In genomic region chr1:201498621-201499020, GRCh38 we compare ENCODE assay signal across 18 cellular contexts. TPM values are rescaled to one million over a fixed set of nuclear protein-coding genes. Genes with fewer than 3 reads are reported as not detected.
DNase-seq lines count a peak whose midpoint lies in the region; ATAC-seq and TF ChIP-seq lines count a peak whose summit lies in the region.
"Had no signal": no experiment of that assay in that cellular context is flagged by ENCODE, and none has a peak within 500 bp of the region (broad histone marks: within the 10 kb centered on the region; RNA-seq: fewer than 3 reads in every experiment).

No MANE protein-coding gene starts in this region.

- H3K27ac Mint-ChIP-seq in CD14-positive monocyte, result no peak overlapping the region
- H3K27ac Mint-ChIP-seq: stimulated activated naive CD8-positive, alpha-beta T cell treated with anti-CD3 and anti-CD28 coated beads, Interleukin-15, Interleukin-2, amounts not matched to agents 100 ng/mL and 50 ng/mL, for 24 hours had no signal

- H3K4me3 Mint-ChIP-seq in CD14-positive monocyte, result no peak overlapping the region
- H3K4me3 Mint-ChIP-seq: stimulated activated naive CD8-positive, alpha-beta T cell treated with anti-CD3 and anti-CD28 coated beads, Interleukin-15, Interleukin-2, amounts not matched to agents 100 ng/mL and 50 ng/mL, for 24 hours had no signal

- no peak overlapping the region for H3K4me3 ChIP-seq in choroid plexus epithelial cell (ENCODE audit: low read depth, low read length)
- H3K4me3 ChIP-seq in muscle layer of duodenum (ENCODE audit: low read depth in 1 of 2, low read length in 2 of 2), result peak overlapping the region; percentile 20 to 22
- H3K4me3 ChIP-seq in thoracic aorta, result no peak overlapping the region
- H3K4me3 ChIP-seq: BLaER1 treated with 17β-estradiol and CSF1 and Interleukin-3, amounts not matched to agents 10 nM and 100 nM; mucosa of descending colon; SJCRH30 had no signal

- CTCF ChIA-PET in RWPE1 (lab: Yijun Ruan, JAX), result interaction anchor here (0.5 to 22.3 kb wide), 6 partner anchors 9 to 242 kb away, joined by 3 to 464 read pairs (median 4); partner anchors contain the start of gene CSRP1

- intact Hi-C loops in CD14-positive monocyte (cut with micrococcal nuclease), result loop anchor here in 1 of 2 donors (10.0 kb wide), 1 partner anchor 64 kb away; no protein-coding TSS in a partner anchor

- no peaks in the 10 kb centered on the region for H3K9me3 ChIP-seq in muscle layer of duodenum (ENCODE audit: control insufficient read depth in 1 of 2, low read length in 2 of 2)
- H3K9me3 ChIP-seq in thoracic aorta, result no peaks in the 10 kb centered on the region
- H3K9me3 ChIP-seq: mucosa of descending colon, SJCRH30 had no signal

- TF ChIP-seq CTCF in RWPE1 (conservative IDR thresholded peaks at IDR 0.05; ENCODE audit: low read depth) (no peak), choroid plexus epithelial cell (conservative IDR thresholded peaks at IDR 0.05; ENCODE audit: low read depth, low read length) (peak; percentile 31), thoracic aorta (IDR thresholded peaks at IDR 0.05) (no peak), CD14-positive monocyte (IDR thresholded peaks at IDR 0.05) (no peak)

- no peak for ATAC-seq in thoracic aorta (ENCODE audit: insufficient number of reproducible peaks, low FRiP score, low read depth)
- ATAC-seq: mucosa of descending colon had no signal

- H3K36me3 ChIP-seq in muscle layer of duodenum (ENCODE audit: control insufficient read depth in 1 of 2, insufficient read depth in 2 of 2, low read length in 2 of 2) (peaks cover 28 to 29% of the 10 kb centered on the region in 2 donors), thoracic aorta (peaks cover 25% of the 10 kb centered on the region)

- DNase-seq in RWPE1 (ENCODE audit: low spot score) (no peak), choroid plexus epithelial cell (ENCODE audit: low read depth) (no peak), thoracic aorta (ENCODE audit: low spot score) (no peak), NCI-H526 treated with DMSO at 0.1 percent for 48 hours (lab: John Stamatoyannopoulos, UW) (no peak), NCI-H510A treated with DMSO at 0.1 percent for 48 hours (lab: John Stamatoyannopoulos, UW) (no peak), CD14-positive monocyte (ENCODE audit: low spot score) (no peak), SHP77 treated with DMSO at 0.1 percent for 48 hours (lab: John Stamatoyannopoulos, UW) (no peak)
- DNase-seq: activated CD4-positive, CD25-positive, alpha-beta regulatory T cell treated with anti-CD3 and anti-CD28 coated beads, Interleukin-2, amount 50 U/mL, for 72 hours; activated effector memory CD4-positive, alpha-beta T cell treated with anti-CD3 and anti-CD28 coated beads, Interleukin-2, amount 50 U/mL, for 16 hours; HCEC 1CT; MM.1S; mucosa of descending colon; NCI-H187 treated with DMSO at 0.1 percent for 48 hours; NCI-H446; SJCRH30 had no signal

- peaks cover 22% of the 10 kb centered on the region for H3K4me1 Mint-ChIP-seq in CD14-positive monocyte

- H3K9me3 Mint-ChIP-seq in CD14-positive monocyte, result peaks cover 0 to 6% (median 0%) of the 10 kb centered on the region in 7 donors
- H3K9me3 Mint-ChIP-seq: stimulated activated naive CD8-positive, alpha-beta T cell treated with anti-CD3 and anti-CD28 coated beads, Interleukin-15, Interleukin-2, amounts not matched to agents 100 ng/mL and 50 ng/mL, for 24 hours had no signal

- peaks cover 49 to 73% of the 10 kb centered on the region in 2 donors for H3K36me3 Mint-ChIP-seq in CD14-positive monocyte

- H3K27ac ChIP-seq in RWPE1 (peak overlapping the region; percentile 88), muscle layer of duodenum (ENCODE audit: low read length) (peak overlapping the region; percentile 79), thoracic aorta (peak overlapping the region; percentile 94 to 96)
- H3K27ac ChIP-seq: BLaER1 treated with 17β-estradiol and CSF1 and Interleukin-3, amounts not matched to agents 10 nM and 100 nM; SJCRH30 had no signal

- POLR2A ChIA-PET in RWPE1 (lab: Yijun Ruan, JAX; ENCODE audit: low non-redundant PET), result interaction anchor here (0.5 kb wide), 1 partner anchor 153 kb away, joined by 3 read pairs; no protein-coding TSS in a partner anchor

- H3K27me3 ChIP-seq in muscle layer of duodenum (ENCODE audit: low read depth, low read length) (no peaks in the 10 kb centered on the region), thoracic aorta (replicated peaks; ENCODE audit: insufficient read depth) (no peaks in the 10 kb centered on the region)
- H3K27me3 ChIP-seq: BLaER1 treated with 17β-estradiol and CSF1 and Interleukin-3, amounts not matched to agents 10 nM and 100 nM; SJCRH30 had no signal

- peaks cover 46 to 80% of the 10 kb centered on the region in 2 donors for H3K4me1 ChIP-seq in muscle layer of duodenum (ENCODE audit: control insufficient read depth in 1 of 2, insufficient read depth in 2 of 2, low read length in 2 of 2)
- peaks cover 67 to 97% of the 10 kb centered on the region in 2 donors for H3K4me1 ChIP-seq in thoracic aorta (ENCODE audit: control insufficient read depth in 1 of 2, low read depth in 2 of 2)

- peaks cover 0 to 4% (median 3%) of the 10 kb centered on the region in 3 donors for H3K27me3 Mint-ChIP-seq in CD14-positive monocyte (ENCODE audit: low read depth in 3 of 3)
- H3K27me3 Mint-ChIP-seq: stimulated activated naive CD8-positive, alpha-beta T cell treated with anti-CD3 and anti-CD28 coated beads, Interleukin-15, Interleukin-2, amounts not matched to agents 100 ng/mL and 50 ng/mL, for 24 hours had no signal

RNA-seq across cellular contexts. Expression of gene CSRP1, which starts 8.3 kb away (rescaled TPM):
- total RNA-seq in thoracic aorta, result 1,000 to 10,000 TPM; 2,051 to 3,060 TPM
- 100 to 1,000 TPM in 1 of 2 donors, 10 to 100 TPM in 1; 98.8 to 111 TPM for polyA plus RNA-seq in CD14-positive monocyte

RNA-seq across cellular contexts. Expression of gene PHLDA3, which starts 29.6 kb away (rescaled TPM):
- 100 to 1,000 TPM in 1 of 2 donors, 10 to 100 TPM in 1; 65.7 to 134 TPM for total RNA-seq in thoracic aorta
- polyA plus RNA-seq in CD14-positive monocyte, result not detected

RNA-seq across cellular contexts. Expression of gene NAV1, which starts 40.3 kb away (rescaled TPM):
- total RNA-seq in thoracic aorta, result 100 to 1,000 TPM; 126 to 255 TPM
- under 1 TPM; 0.37 to 0.89 TPM for polyA plus RNA-seq in CD14-positive monocyte

Comparison
In these comparisons a context has a peak if more than half of its experiments do, and no peak if none do; other contexts are left out.
1. H3K4me3 ChIP-seq: peak in muscle layer of duodenum (2 of 2); none in choroid plexus epithelial cell (single experiment) and thoracic aorta (single experiment).
2. Peak in every context shown above with its lines, with median percentiles within 50 percentile points of each other: H3K27ac ChIP-seq.